16 cellular contexts compared by ENCODE assay signal in genomic region chr3:13236774-13237173, GRCh38.
DNase-seq lines count a peak whose midpoint lies in the region; ATAC-seq, FAIRE-seq and TF ChIP-seq lines count a peak whose summit lies in the region.
"Had no signal": no experiment of that assay in that cellular context is flagged by ENCODE, and none has a peak within 500 bp of the region (broad histone marks: within the 10 kb centered on the region; RNA-seq: fewer than 3 reads in every experiment).

No MANE protein-coding gene starts in this region.

- TF ChIP-seq POLR2A in H54 (IDR thresholded peaks at IDR 0.05; ENCODE audit: low read depth, low read length) = no peak

- no peak for FAIRE-seq in H54 (lab: Jason Lieb, UNC)
- FAIRE-seq: D721Med, GM12878 had no signal

- ATAC-seq in Right ventricle myocardium superior (ENCODE audit: poor library complexity) (no peak), left cardiac atrium (no peak), HG02938 (IDR thresholded peaks at IDR 0.05; ENCODE audit: unreplicated experiment) (no peak)
- ATAC-seq: GM12878 had no signal

- intact Hi-C loops in Right ventricle myocardium superior (cut with DNase I) (no loop called here), left cardiac atrium (cut with DNase I) (no loop called here)

- DNase-seq in DMS79 (lab: John Stamatoyannopoulos, UW) = peak; percentile 35
- DNase-seq in DMS79 treated with DMSO at 0.1 percent for 48 hours (lab: John Stamatoyannopoulos, UW) = no peak
- DNase-seq in Right ventricle myocardium superior = peak; percentile 35
- no peak for DNase-seq in left cardiac atrium
- peak; percentile 28 for DNase-seq in NCI-H345 treated with DMSO at 0.1 percent for 48 hours (lab: John Stamatoyannopoulos, UW; ENCODE audit: unreplicated experiment)
- DNase-seq in T-helper 1 cell = no peak
- no peak for DNase-seq in H54 (ENCODE audit: insufficient read length, low spot score)
- DNase-seq: C1 segment of cervical spinal cord; CD4-positive, CD25-positive, alpha-beta regulatory T cell; CD8-positive, alpha-beta memory T cell; COR-L47; EL; KG1 had no signal

Comparison
In these comparisons a context has a peak if more than half of its experiments do, and no peak if none do; other contexts are left out.
1. DNase-seq: peak in DMS79 (single experiment), Right ventricle myocardium superior (single experiment) and NCI-H345 treated with DMSO at 0.1 percent for 48 hours (single experiment); none in DMS79 treated with DMSO at 0.1 percent for 48 hours (single experiment), left cardiac atrium (single experiment), T-helper 1 cell (0 of 5) and H54 (single experiment).